In the genomic region with DNA sequence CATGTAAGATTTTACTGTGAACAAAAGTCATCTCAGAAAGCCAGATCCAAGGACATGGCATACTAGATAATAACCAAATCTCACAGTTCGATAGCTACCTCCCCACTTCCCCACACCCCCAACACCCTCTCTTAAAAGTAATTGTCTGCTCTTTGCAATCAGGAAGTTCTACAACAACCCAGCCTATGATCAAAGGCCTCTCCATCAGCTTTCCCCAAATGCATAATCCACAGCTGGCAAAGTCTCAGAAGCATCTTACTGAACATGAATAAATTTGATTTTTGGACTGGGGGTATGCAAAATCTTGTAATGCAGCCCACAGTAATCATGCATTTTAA, we compare ENCODE assay signal across 13 cellular contexts.
A peak's percentile ranks its signal among the peaks of the same experiment; 100 is the strongest.
DNase-seq lines count a peak whose midpoint lies in the region; ATAC-seq and TF ChIP-seq lines count a peak whose summit lies in the region.
"Had no signal": no experiment of that assay in that cellular context is flagged by ENCODE, and none has a peak within 500 bp of the region (broad histone marks: within the 10 kb centered on the region; RNA-seq: fewer than 3 reads in every experiment).

No MANE protein-coding gene starts in this region.

- DNase-seq in NOMO-1 treated with DMSO at 0.1 percent for 48 hours (lab: John Stamatoyannopoulos, UW; ENCODE audit: unreplicated experiment), result peak; percentile 63
- DNase-seq in effector memory CD4-positive, alpha-beta T cell, result no peak
- no peak for DNase-seq in AG08396 (ENCODE audit: low spot score)
- no peak for DNase-seq in coronary artery (ENCODE audit: low spot score)
- DNase-seq in right atrium auricular region (ENCODE audit: low spot score), result no peak
- DNase-seq: central memory CD4-positive, alpha-beta T cell; esophagus squamous epithelium; mammary epithelial cell; NCI-H2081; stimulated activated CD4-positive, alpha-beta T cell treated with anti-CD3 and anti-CD28 coated beads, Interleukin-2, amount 100 ng/mL, for 24 hours had no signal

- H3K9me3 ChIP-seq in BLaER1 (no peaks in the 10 kb centered on the region), DOHH2 (ENCODE audit: control insufficient read depth, insufficient read depth, low read length) (no peaks in the 10 kb centered on the region), right atrium auricular region (no peaks in the 10 kb centered on the region)
- H3K9me3 ChIP-seq in effector memory CD4-positive, alpha-beta T cell (ENCODE audit: control insufficient read depth, low read length), result no peaks in the 10 kb centered on the region
- H3K9me3 ChIP-seq: esophagus squamous epithelium had no signal

- H3K9me2 ChIP-seq in DOHH2 (replicated peaks; ENCODE audit: control insufficient read depth, low read length), result no peaks in the 10 kb centered on the region

- peaks cover 33% of the 10 kb centered on the region for H3K4me1 ChIP-seq in BLaER1
- peaks cover 56% of the 10 kb centered on the region for H3K4me1 ChIP-seq in DOHH2 (ENCODE audit: control insufficient read depth, low read length)
- H3K4me1 ChIP-seq in effector memory CD4-positive, alpha-beta T cell (ENCODE audit: control insufficient read depth, insufficient read depth, low read length, poor library complexity, severe bottlenecking), result peaks cover 53% of the 10 kb centered on the region
- no peaks in the 10 kb centered on the region for H3K4me1 ChIP-seq in right atrium auricular region

- peaks cover 69% of the 10 kb centered on the region for H3K79me2 ChIP-seq in DOHH2 (ENCODE audit: control insufficient read depth, low read length)

- no peak overlapping the region for H3K9ac ChIP-seq in BLaER1

- H3K4me2 ChIP-seq in BLaER1, result peak overlapping the region; percentile 40
- peak overlapping the region; percentile 9; the same call in 1 of the 2 replicates for H3K4me2 ChIP-seq in DOHH2 (ENCODE audit: low read length)

- H4K20me1 ChIP-seq in BLaER1, result no peaks in the 10 kb centered on the region
- H4K20me1 ChIP-seq in DOHH2 (ENCODE audit: control insufficient read depth, insufficient read depth, low read depth, low read length), result no peaks in the 10 kb centered on the region

- H3K27me3 ChIP-seq in BLaER1, result no peaks in the 10 kb centered on the region
- no peaks in the 10 kb centered on the region for H3K27me3 ChIP-seq in DOHH2 (ENCODE audit: control insufficient read depth, low read length)
- H3K27me3 ChIP-seq in effector memory CD4-positive, alpha-beta T cell (replicated peaks; ENCODE audit: control insufficient read depth, insufficient read depth, low read length, poor library complexity, severe bottlenecking), result no peaks in the 10 kb centered on the region
- H3K27me3 ChIP-seq in right atrium auricular region, result no peaks in the 10 kb centered on the region
- H3K27me3 ChIP-seq: esophagus squamous epithelium had no signal

- no peak overlapping the region for H3K27ac ChIP-seq in BLaER1
- no peak overlapping the region for H3K27ac ChIP-seq in DOHH2 (ENCODE audit: low read depth, low read length)
- peak overlapping the region; percentile 79 for H3K27ac ChIP-seq in effector memory CD4-positive, alpha-beta T cell (ENCODE audit: insufficient read depth, low read length, poor library complexity, severe bottlenecking)
- H3K27ac ChIP-seq in coronary artery, result no peak overlapping the region
- no peak overlapping the region for H3K27ac ChIP-seq in right atrium auricular region

- no peak overlapping the region for H3K4me3 ChIP-seq in BLaER1
- H3K4me3 ChIP-seq in DOHH2 (ENCODE audit: low read length), result no peak overlapping the region
- H3K4me3 ChIP-seq in effector memory CD4-positive, alpha-beta T cell (ENCODE audit: insufficient read depth, low read depth, low read length, poor library complexity, severe bottlenecking), result peak overlapping the region; percentile 5
- no peak overlapping the region for H3K4me3 ChIP-seq in coronary artery
- H3K4me3 ChIP-seq in right atrium auricular region, result no peak overlapping the region
- H3K4me3 ChIP-seq: esophagus squamous epithelium had no signal

- peaks cover 6% of the 10 kb centered on the region; the same call in 1 of the 2 replicates for H3F3A ChIP-seq in DOHH2 (ENCODE audit: control insufficient read depth, insufficient read depth)

- no peak for TF ChIP-seq CTCF in DOHH2 (IDR thresholded peaks at IDR 0.05; ENCODE audit: low read depth, low read length, poor library complexity, severe bottlenecking)
- TF ChIP-seq CTCF in coronary artery (IDR thresholded peaks at IDR 0.05), result no peak
- TF ChIP-seq CTCF in right atrium auricular region (IDR thresholded peaks at IDR 0.05), result no peak

- ATAC-seq in GM21576 (IDR thresholded peaks at IDR 0.05; ENCODE audit: unreplicated experiment), result no peak

- H3K36me3 ChIP-seq in BLaER1, result no peaks in the 10 kb centered on the region
- peaks cover 6% of the 10 kb centered on the region; the same call in 1 of the 2 replicates for H3K36me3 ChIP-seq in DOHH2 (ENCODE audit: control insufficient read depth, low read length)
- H3K36me3 ChIP-seq in effector memory CD4-positive, alpha-beta T cell (ENCODE audit: control insufficient read depth, insufficient read depth, low read length), result no peaks in the 10 kb centered on the region
- H3K36me3 ChIP-seq in right atrium auricular region, result no peaks in the 10 kb centered on the region
- H3K36me3 ChIP-seq: esophagus squamous epithelium had no signal
